Comparison of ENCODE assay signal across 8 cellular contexts in genomic region chr6:107704377-107705013, GRCh38.
DNase-seq lines count a peak whose midpoint lies in the region; ATAC-seq and TF ChIP-seq lines count a peak whose summit lies in the region.

No MANE protein-coding gene starts in this region.

- no peaks in the 10 kb centered on the region for H3K9me3 ChIP-seq in MM.1S (replicated peaks; ENCODE audit: insufficient read depth, low read length)
- H3K9me3 ChIP-seq in stomach: no peaks in the 10 kb centered on the region

- H3K36me3 ChIP-seq in MM.1S (replicated peaks; ENCODE audit: insufficient read depth, low read length) (no peaks in the 10 kb centered on the region), stomach (no peaks in the 10 kb centered on the region)

- no peak overlapping the region for H3K9ac ChIP-seq in MM.1S (ENCODE audit: low read length)

- H3K4me3 ChIP-seq in MM.1S (ENCODE audit: low read length) (no peak overlapping the region), stomach (no peak overlapping the region)

- H3K27ac ChIP-seq in MM.1S (ENCODE audit: low read length) (no peak overlapping the region), stomach (no peak overlapping the region)

- H3K27me3 ChIP-seq in MM.1S (replicated peaks; ENCODE audit: insufficient read depth, low read length) (no peaks in the 10 kb centered on the region), stomach (no peaks in the 10 kb centered on the region)

- peak overlapping the region in 1 of 2 donors; percentile 14 for H3K27ac Mint-ChIP-seq in natural killer cell
- no peak overlapping the region for H3K27ac Mint-ChIP-seq in natural killer cell treated with Interleukin-12 subunit alpha and Interleukin-12 subunit beta and Interleukin-15 and Interleukin-18, amount 100 ng/mL, for 72 hours

- H3K4me1 ChIP-seq in MM.1S (ENCODE audit: low read length) (no peaks in the 10 kb centered on the region), stomach (peaks cover 0 to 6% (median 0%) of the 10 kb centered on the region in 4 donors)

- no peaks in the 10 kb centered on the region for H4K20me1 ChIP-seq in MM.1S (ENCODE audit: insufficient read depth, low read length)

- intact Hi-C loops in natural killer cell (cut with micrococcal nuclease): no loop called here
- intact Hi-C loops in stomach (cut with DNase I; ENCODE audit: low total_unique reads): no loop called here

- no peaks in the 10 kb centered on the region for H3K9me3 Mint-ChIP-seq in natural killer cell
- no peaks in the 10 kb centered on the region for H3K9me3 Mint-ChIP-seq in natural killer cell treated with Interleukin-12 subunit alpha and Interleukin-12 subunit beta and Interleukin-15 and Interleukin-18, amount 100 ng/mL, for 72 hours

- no peak for TF ChIP-seq EP300 in stomach (IDR thresholded peaks at IDR 0.05)

- WGBS in stomach, 5 donors: 24 to 35% (median 26%) methylated on average over 7 of the region's 7 CpGs

- H3K4me3 Mint-ChIP-seq in natural killer cell: no peak overlapping the region
- no peak overlapping the region for H3K4me3 Mint-ChIP-seq in natural killer cell treated with Interleukin-12 subunit alpha and Interleukin-12 subunit beta and Interleukin-15 and Interleukin-18, amount 100 ng/mL, for 72 hours

- no peaks in the 10 kb centered on the region for H3K79me2 ChIP-seq in MM.1S (ENCODE audit: low read length)

- no peak for TF ChIP-seq POLR2A in stomach (IDR thresholded peaks at IDR 0.05)

- no peak overlapping the region for H2AFZ ChIP-seq in MM.1S (ENCODE audit: low read length)

- H3K4me2 ChIP-seq in MM.1S (ENCODE audit: low read depth, low read length): peak overlapping the region; percentile 24; the same call in 1 of the 2 replicates

- TF ChIP-seq CTCF in natural killer cell (IDR thresholded peaks at IDR 0.05): peak; percentile 83
- peak; percentile 84 for TF ChIP-seq CTCF in MM.1S (IDR thresholded peaks at IDR 0.05; ENCODE audit: low read length)
- peak in 5 of 7 experiments; percentile 47 to 90 (median 73) for TF ChIP-seq CTCF in stomach (IDR thresholded peaks at IDR 0.05)

- H3K36me3 Mint-ChIP-seq in natural killer cell: no peaks in the 10 kb centered on the region
- H3K36me3 Mint-ChIP-seq in natural killer cell treated with Interleukin-12 subunit alpha and Interleukin-12 subunit beta and Interleukin-15 and Interleukin-18, amount 100 ng/mL, for 72 hours: no peaks in the 10 kb centered on the region

- H3K9me2 ChIP-seq in MM.1S (replicated peaks; ENCODE audit: insufficient read depth, low read length): no peaks in the 10 kb centered on the region

- H3K4me1 Mint-ChIP-seq in natural killer cell: peaks cover 11 to 23% of the 10 kb centered on the region in 2 donors
- peaks cover 0 to 12% of the 10 kb centered on the region in 2 donors for H3K4me1 Mint-ChIP-seq in natural killer cell treated with Interleukin-12 subunit alpha and Interleukin-12 subunit beta and Interleukin-15 and Interleukin-18, amount 100 ng/mL, for 72 hours (ENCODE audit: low read depth in 2 of 2)

- no peak for DNase-seq in natural killer cell
- no peak for DNase-seq in natural killer cell treated with Interleukin-12 subunit alpha and Interleukin-12 subunit beta and Interleukin-15 and Interleukin-18, amount 100 ng/mL, for 72 hours (ENCODE audit: low spot score)
- peak; percentile 31 for DNase-seq in MM.1S
- DNase-seq in amniotic epithelial cell (ENCODE audit: low read depth): peak; percentile 52
- DNase-seq in iPS DF 4.7 (ENCODE audit: extremely low read depth, low spot score): peak; percentile 46
- no peak for DNase-seq in stomach

- no peaks in the 10 kb centered on the region for H3K27me3 Mint-ChIP-seq in natural killer cell (ENCODE audit: low read depth in 2 of 2)
- H3K27me3 Mint-ChIP-seq in natural killer cell treated with Interleukin-12 subunit alpha and Interleukin-12 subunit beta and Interleukin-15 and Interleukin-18, amount 100 ng/mL, for 72 hours: no peaks in the 10 kb centered on the region

- ATAC-seq in natural killer cell (peak in 1 of 3 donors; percentile 53), HG03039 (IDR thresholded peaks at IDR 0.05; ENCODE audit: unreplicated experiment) (no peak), GM18502 (IDR thresholded peaks at IDR 0.05; ENCODE audit: poor library complexity, unreplicated experiment) (no peak)
- ATAC-seq in natural killer cell treated with Interleukin-12 subunit alpha and Interleukin-12 subunit beta and Interleukin-15 and Interleukin-18, amount 100 ng/mL, for 72 hours: no peak

- H3F3A ChIP-seq in MM.1S (ENCODE audit: insufficient read depth, low read length): no peaks in the 10 kb centered on the region

Comparison
In these comparisons a context has a peak if more than half of its experiments do, and no peak if none do; other contexts are left out.
1. DNase-seq: peak in MM.1S (single experiment), amniotic epithelial cell (single experiment) and iPS DF 4.7 (single experiment); none in natural killer cell (single experiment), natural killer cell treated with Interleukin-12 subunit alpha and Interleukin-12 subunit beta and Interleukin-15 and Interleukin-18, amount 100 ng/mL, for 72 hours (single experiment) and stomach (single experiment).
2. Peak in every context shown above with its lines, with median percentiles within 50 percentile points of each other: CTCF ChIP-seq.